ENCODE assay signal across 8 cellular contexts in genomic region chr10:25786899-25787298, GRCh38.
"Had no signal": no experiment of that assay in that cellular context is flagged by ENCODE, and none has a peak within 500 bp of the region (broad histone marks: within the 10 kb centered on the region; RNA-seq: fewer than 3 reads in every experiment).

No MANE protein-coding gene starts in this region.

- H3K27ac Mint-ChIP-seq: HFFc6, IgD-negative memory B cell had no signal

- H3K36me3 Mint-ChIP-seq: IgD-negative memory B cell had no signal

- ATAC-seq: HepG2 had no signal

- H3K4me1 Mint-ChIP-seq: IgD-negative memory B cell had no signal

- DNase-seq: GM23248, H9, HCEC 1CT, HFFc6, KG1 had no signal

- H3K4me3 Mint-ChIP-seq: H9, HFFc6, IgD-negative memory B cell had no signal

- H3K9ac ChIP-seq: GM23248 had no signal

- H3K4me3 ChIP-seq: GM23248 had no signal

- H3K27ac ChIP-seq: GM23248, HL-60 had no signal

- H3K9me3 Mint-ChIP-seq: H9 had no signal
